Comparison of ENCODE assay signal across 10 cellular contexts in the genomic region with DNA sequence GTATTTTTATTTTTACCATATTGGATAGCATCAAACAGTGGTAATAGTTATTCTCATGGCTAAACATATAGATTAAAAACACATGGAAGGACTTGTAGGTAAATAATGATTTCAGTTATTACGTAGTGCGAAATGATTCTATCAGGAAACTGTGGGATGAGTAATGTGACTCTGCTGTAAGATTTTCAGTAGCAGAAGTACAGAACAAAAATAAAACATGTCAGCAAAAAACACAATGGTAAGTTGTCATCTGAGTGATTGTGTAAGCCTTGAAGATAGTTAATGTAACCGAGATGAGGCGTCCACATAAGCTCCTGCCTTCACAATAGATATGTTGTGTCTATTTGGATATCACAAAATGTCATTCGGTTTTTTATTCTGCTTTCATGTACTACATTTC.
DNase-seq lines count a peak whose midpoint lies in the region; ATAC-seq and TF ChIP-seq lines count a peak whose summit lies in the region.
"Had no signal": no experiment of that assay in that cellular context is flagged by ENCODE, and none has a peak within 500 bp of the region (broad histone marks: within the 10 kb centered on the region; RNA-seq: fewer than 3 reads in every experiment).

No MANE protein-coding gene starts in this region.

- POLR2A ChIA-PET in activated CD4-positive, alpha-beta T cell treated with anti-CD3 and anti-CD28 coated beads, Interleukin-2, amount 10 ng/mL, durations not matched to agents 7 days and 5 days (lab: Charles Lee), result interaction anchor here (0.6 kb wide), 1 partner anchor 80 kb away, joined by 9 read pairs; no protein-coding TSS in a partner anchor

- DNase-seq in activated CD4-positive, alpha-beta T cell treated with anti-CD3 and anti-CD28 coated beads, Interleukin-2, amount 10 ng/mL, durations not matched to agents 7 days and 5 days, result no peak
- no peak for DNase-seq in activated CD4-positive, alpha-beta T cell treated with anti-CD3 and anti-CD28 coated beads for 4 hours
- no peak for DNase-seq in T-helper 2 cell treated with Interferon-gamma antibody and Interleukin-4, amounts not matched to agents 5 μg/mL and 100 μg/mL, for 36 hours (ENCODE audit: low spot score)
- no peak for DNase-seq in effector memory CD8-positive, alpha-beta T cell
- DNase-seq in sciatic nerve (ENCODE audit: low spot score) (no peak), ureter (ENCODE audit: low spot score) (no peak), erythroblast (lab: John Stamatoyannopoulos, UW) (no peak)
- DNase-seq: ACHN, NCI-H1417 had no signal

- H3K27ac Mint-ChIP-seq in activated CD4-positive, alpha-beta T cell treated with anti-CD3 and anti-CD28 coated beads, Interleukin-2, amount 10 ng/mL, durations not matched to agents 7 days and 5 days, result peak overlapping the region; percentile 51
- H3K27ac Mint-ChIP-seq in T-helper 2 cell treated with Interferon-gamma antibody and Interleukin-4, amounts not matched to agents 5 μg/mL and 100 μg/mL, for 36 hours, result peak overlapping the region; percentile 97
- H3K27ac Mint-ChIP-seq in effector memory CD8-positive, alpha-beta T cell, result peak overlapping the region; percentile 77 to 81
- no peak overlapping the region for H3K27ac Mint-ChIP-seq in stimulated activated memory B cell treated with anti-CD40 and anti-IgM and Interleukin-4, amounts not matched to agents 10 μg/mL and 1 μg/mL and 100 μg/mL, for 72 hours

- H3K4me1 Mint-ChIP-seq in activated CD4-positive, alpha-beta T cell treated with anti-CD3 and anti-CD28 coated beads, Interleukin-2, amount 10 ng/mL, durations not matched to agents 7 days and 5 days, result peaks cover 35% of the 10 kb centered on the region
- peaks cover 48% of the 10 kb centered on the region for H3K4me1 Mint-ChIP-seq in T-helper 2 cell treated with Interferon-gamma antibody and Interleukin-4, amounts not matched to agents 5 μg/mL and 100 μg/mL, for 36 hours (ENCODE audit: low read depth)
- H3K4me1 Mint-ChIP-seq in effector memory CD8-positive, alpha-beta T cell (ENCODE audit: low read depth in 2 of 2), result peaks cover 13 to 19% of the 10 kb centered on the region in 2 donors
- H3K4me1 Mint-ChIP-seq in stimulated activated memory B cell treated with anti-CD40 and anti-IgM and Interleukin-4, amounts not matched to agents 10 μg/mL and 1 μg/mL and 100 μg/mL, for 72 hours, result peaks cover 10% of the 10 kb centered on the region

- peak overlapping the region; percentile 6 for H3K4me3 Mint-ChIP-seq in activated CD4-positive, alpha-beta T cell treated with anti-CD3 and anti-CD28 coated beads, Interleukin-2, amount 10 ng/mL, durations not matched to agents 7 days and 5 days
- peak overlapping the region; percentile 80 for H3K4me3 Mint-ChIP-seq in T-helper 2 cell treated with Interferon-gamma antibody and Interleukin-4, amounts not matched to agents 5 μg/mL and 100 μg/mL, for 36 hours
- H3K4me3 Mint-ChIP-seq in effector memory CD8-positive, alpha-beta T cell, result peak overlapping the region in 1 of 2 donors; percentile 56
- no peak overlapping the region for H3K4me3 Mint-ChIP-seq in stimulated activated memory B cell treated with anti-CD40 and anti-IgM and Interleukin-4, amounts not matched to agents 10 μg/mL and 1 μg/mL and 100 μg/mL, for 72 hours

- peak; percentile 81 for ATAC-seq in effector memory CD8-positive, alpha-beta T cell (replicated peaks)
- peak; percentile 67 for ATAC-seq in sciatic nerve
- no peak for ATAC-seq in stimulated activated memory B cell treated with anti-CD40 and anti-IgM and Interleukin-4, amounts not matched to agents 10 μg/mL and 1 μg/mL and 100 μg/mL, for 72 hours

- H3K36me3 Mint-ChIP-seq in activated CD4-positive, alpha-beta T cell treated with anti-CD3 and anti-CD28 coated beads, Interleukin-2, amount 10 ng/mL, durations not matched to agents 7 days and 5 days (ENCODE audit: low read depth), result peaks cover 6% of the 10 kb centered on the region
- peaks cover 9% of the 10 kb centered on the region for H3K36me3 Mint-ChIP-seq in T-helper 2 cell treated with Interferon-gamma antibody and Interleukin-4, amounts not matched to agents 5 μg/mL and 100 μg/mL, for 36 hours (ENCODE audit: low read depth)
- H3K36me3 Mint-ChIP-seq in effector memory CD8-positive, alpha-beta T cell (ENCODE audit: insufficient read depth), result peaks cover 8% of the 10 kb centered on the region
- peaks cover 13% of the 10 kb centered on the region for H3K36me3 Mint-ChIP-seq in stimulated activated memory B cell treated with anti-CD40 and anti-IgM and Interleukin-4, amounts not matched to agents 10 μg/mL and 1 μg/mL and 100 μg/mL, for 72 hours

- intact Hi-C loops in sciatic nerve (cut with DNase I), result no loop called here

- H3K9me3 Mint-ChIP-seq in activated CD4-positive, alpha-beta T cell treated with anti-CD3 and anti-CD28 coated beads, Interleukin-2, amount 10 ng/mL, durations not matched to agents 7 days and 5 days, result no peaks in the 10 kb centered on the region
- no peaks in the 10 kb centered on the region for H3K9me3 Mint-ChIP-seq in T-helper 2 cell treated with Interferon-gamma antibody and Interleukin-4, amounts not matched to agents 5 μg/mL and 100 μg/mL, for 36 hours
- no peaks in the 10 kb centered on the region for H3K9me3 Mint-ChIP-seq in effector memory CD8-positive, alpha-beta T cell
- no peaks in the 10 kb centered on the region for H3K9me3 Mint-ChIP-seq in stimulated activated memory B cell treated with anti-CD40 and anti-IgM and Interleukin-4, amounts not matched to agents 10 μg/mL and 1 μg/mL and 100 μg/mL, for 72 hours

- CTCF ChIA-PET in activated CD4-positive, alpha-beta T cell treated with anti-CD3 and anti-CD28 coated beads, Interleukin-2, amount 10 ng/mL, durations not matched to agents 7 days and 5 days (lab: Charles Lee), result interaction anchor here (0.9 to 2.8 kb wide), 8 partner anchors 9 to 80 kb away, joined by 3 to 8 read pairs (median 6); no protein-coding TSS in a partner anchor

- H3K27me3 Mint-ChIP-seq in activated CD4-positive, alpha-beta T cell treated with anti-CD3 and anti-CD28 coated beads, Interleukin-2, amount 10 ng/mL, durations not matched to agents 7 days and 5 days, result no peaks in the 10 kb centered on the region
- no peaks in the 10 kb centered on the region for H3K27me3 Mint-ChIP-seq in T-helper 2 cell treated with Interferon-gamma antibody and Interleukin-4, amounts not matched to agents 5 μg/mL and 100 μg/mL, for 36 hours (ENCODE audit: low read depth)
- no peaks in the 10 kb centered on the region for H3K27me3 Mint-ChIP-seq in effector memory CD8-positive, alpha-beta T cell
- H3K27me3 Mint-ChIP-seq in stimulated activated memory B cell treated with anti-CD40 and anti-IgM and Interleukin-4, amounts not matched to agents 10 μg/mL and 1 μg/mL and 100 μg/mL, for 72 hours, result no peaks in the 10 kb centered on the region

- no peak for TF ChIP-seq POLR2A in erythroblast (IDR thresholded peaks at IDR 0.05; ENCODE audit: low read length)
